9 cellular contexts compared by ENCODE assay signal in genomic region chr1:87224209-87224608, GRCh38.
DNase-seq lines count a peak whose midpoint lies in the region; ATAC-seq and TF ChIP-seq lines count a peak whose summit lies in the region.
"Had no signal": no experiment of that assay in that cellular context is flagged by ENCODE, and none has a peak within 500 bp of the region (broad histone marks: within the 10 kb centered on the region; RNA-seq: fewer than 3 reads in every experiment).

No MANE protein-coding gene starts in this region.

- no peaks in the 10 kb centered on the region for H3K36me3 Mint-ChIP-seq in CD8-positive, alpha-beta memory T cell

- H3K9me3 ChIP-seq in MG63 (0 out of 2 replicates have a peak, but pooled peaks cover 3% of the 10 kb centered on the region), WERI-Rb-1 (ENCODE audit: severe bottlenecking) (no peaks in the 10 kb centered on the region)
- no peaks in the 10 kb centered on the region for H3K9me3 ChIP-seq in CD8-positive, alpha-beta memory T cell (ENCODE audit: low read length)

- CTCF ChIA-PET in CD8-positive, alpha-beta memory T cell (lab: Charles Lee) = no interaction called here

- no peak overlapping the region for H3K4me3 Mint-ChIP-seq in CD8-positive, alpha-beta memory T cell

- H3K9me3 Mint-ChIP-seq in CD8-positive, alpha-beta memory T cell = peaks cover 0 to 8% (median 0%) of the 10 kb centered on the region in 5 donors

- DNase-seq in GM03348 (ENCODE audit: low spot score) (peak; percentile 76), MG63 (peak; percentile 79), choroid plexus epithelial cell (ENCODE audit: low read depth) (peak; percentile 98), renal cortical epithelial cell (ENCODE audit: low read depth) (peak; percentile 100), WERI-Rb-1 (no peak)
- DNase-seq in CD8-positive, alpha-beta memory T cell = no peak
- DNase-seq: posterior cingulate gyrus had no signal

- no peak overlapping the region for H3K27ac Mint-ChIP-seq in CD8-positive, alpha-beta memory T cell

- H3K36me3 ChIP-seq in MG63 (no peaks in the 10 kb centered on the region; the same call in 1 of the 2 replicates), WERI-Rb-1 (no peaks in the 10 kb centered on the region)
- no peaks in the 10 kb centered on the region for H3K36me3 ChIP-seq in CD8-positive, alpha-beta memory T cell (ENCODE audit: insufficient read depth, low read length)

- ATAC-seq in HG02571 (IDR thresholded peaks at IDR 0.05; ENCODE audit: unreplicated experiment) (no peak), GM18861 (IDR thresholded peaks at IDR 0.05; ENCODE audit: unreplicated experiment) (no peak)

- H3K27ac ChIP-seq in WERI-Rb-1 = no peak overlapping the region
- no peak overlapping the region for H3K27ac ChIP-seq in CD8-positive, alpha-beta memory T cell (ENCODE audit: low read depth, low read length)

- TF ChIP-seq CTCF in choroid plexus epithelial cell (conservative IDR thresholded peaks at IDR 0.05; ENCODE audit: low read depth, low read length) = no peak
- no peak for TF ChIP-seq CTCF in WERI-Rb-1 (IDR thresholded peaks at IDR 0.05; ENCODE audit: low read depth, low read length)

- no peaks in the 10 kb centered on the region for H3K27me3 Mint-ChIP-seq in CD8-positive, alpha-beta memory T cell

- no peaks in the 10 kb centered on the region for H3K4me1 ChIP-seq in CD8-positive, alpha-beta memory T cell (ENCODE audit: insufficient read depth, low read length)

- H3K4me1 Mint-ChIP-seq in CD8-positive, alpha-beta memory T cell = no peaks in the 10 kb centered on the region

- H3K27me3 ChIP-seq in MG63 (no peaks in the 10 kb centered on the region), WERI-Rb-1 (ENCODE audit: insufficient read depth, low read depth, severe bottlenecking) (no peaks in the 10 kb centered on the region)
- H3K27me3 ChIP-seq in CD8-positive, alpha-beta memory T cell (ENCODE audit: insufficient read depth, low read length, poor library complexity, severe bottlenecking) = no peaks in the 10 kb centered on the region

- no peak overlapping the region for H3K4me3 ChIP-seq in MG63
- H3K4me3 ChIP-seq in choroid plexus epithelial cell (ENCODE audit: low read depth, low read length) = no peak overlapping the region
- no peak overlapping the region for H3K4me3 ChIP-seq in WERI-Rb-1 (ENCODE audit: low read depth, low read length)
- no peak overlapping the region for H3K4me3 ChIP-seq in CD8-positive, alpha-beta memory T cell (ENCODE audit: low read length)

- POLR2A ChIA-PET in CD8-positive, alpha-beta memory T cell (lab: Charles Lee) = no interaction called here

Comparison
In these comparisons a context has a peak if more than half of its experiments do, and no peak if none do; other contexts are left out.
1. DNase-seq: peak in GM03348 (single experiment), MG63 (single experiment), choroid plexus epithelial cell (single experiment) and renal cortical epithelial cell (single experiment); none in WERI-Rb-1 (single experiment) and CD8-positive, alpha-beta memory T cell (0 of 5).